ENCODE assay signal across 18 cellular contexts in the genomic region with DNA sequence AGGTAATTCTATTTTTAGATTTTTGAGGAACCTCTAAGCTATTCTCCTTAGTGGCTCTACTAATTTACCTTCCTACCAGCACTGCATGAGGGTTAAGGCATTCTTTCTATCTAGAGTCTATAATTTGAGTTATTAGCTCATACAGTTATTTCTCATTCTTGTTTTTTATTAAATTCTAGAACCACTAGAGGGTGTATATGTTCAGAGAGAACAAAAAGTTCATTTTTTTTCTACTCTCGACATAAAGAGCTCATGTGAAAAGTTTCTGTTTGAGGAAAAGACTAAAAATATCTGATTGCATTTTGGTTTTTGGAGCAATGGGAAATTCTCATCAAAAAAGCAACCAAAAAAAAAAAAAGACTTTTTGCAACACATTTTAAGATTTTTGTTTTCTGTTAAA. TPM values are rescaled to one million over a fixed set of nuclear protein-coding genes. Genes with fewer than 3 reads are reported as not detected.
A peak's percentile ranks its signal among the peaks of the same experiment; 100 is the strongest.
DNase-seq lines count a peak whose midpoint lies in the region; ATAC-seq and TF ChIP-seq lines count a peak whose summit lies in the region.
"Had no signal": no experiment of that assay in that cellular context is flagged by ENCODE, and none has a peak within 500 bp of the region (broad histone marks: within the 10 kb centered on the region; RNA-seq: fewer than 3 reads in every experiment).

No MANE protein-coding gene starts in this region.

- DNase-seq in COLO829 (ENCODE audit: low spot score) (peak; percentile 62), LNCaP clone FGC (ENCODE audit: low read depth) (no peak), choroid plexus epithelial cell (ENCODE audit: low read depth) (peak; percentile 25), myocyte (ENCODE audit: low read depth) (peak; percentile 1), SK-N-DZ (ENCODE audit: low spot score) (no peak), stomach (no peak)
- DNase-seq in activated CD4-positive, alpha-beta T cell treated with anti-CD3 and anti-CD28 coated beads for 4 hours: no peak
- DNase-seq: anterior cingulate cortex; CD4-positive, CD25-positive, alpha-beta regulatory T cell; kidney; NCI-H1436; NCI-H524 treated with DMSO at 0.1 percent for 48 hours; retina; T1000; upper lobe of right lung had no signal

- peaks cover 0 to 4% (median 0%) of the 10 kb centered on the region in 3 donors for H3K27me3 ChIP-seq in stomach

- H3K9me3 ChIP-seq in stomach: no peaks in the 10 kb centered on the region
- H3K9me3 ChIP-seq: upper lobe of right lung had no signal

- TF ChIP-seq CTCF in LNCaP clone FGC (IDR thresholded peaks at IDR 0.05; ENCODE audit: control insufficient read depth, extremely low read depth, insufficient read depth) (peak; percentile 24; the same call in 1 of the 2 replicates), choroid plexus epithelial cell (conservative IDR thresholded peaks at IDR 0.05; ENCODE audit: low read depth, low read length) (peak; percentile 32), stomach (IDR thresholded peaks at IDR 0.05) (no peak)

- no peaks in the 10 kb centered on the region for H3K4me1 ChIP-seq in stomach
- H3K4me1 ChIP-seq: upper lobe of right lung had no signal

- no peaks in the 10 kb centered on the region for H3K36me3 ChIP-seq in stomach
- H3K36me3 ChIP-seq: upper lobe of right lung had no signal

- H3K4me3 ChIP-seq in LNCaP clone FGC (ENCODE audit: low read depth, low read length) (no peak overlapping the region), choroid plexus epithelial cell (ENCODE audit: low read depth, low read length) (no peak overlapping the region), stomach (no peak overlapping the region)
- H3K4me3 ChIP-seq: upper lobe of right lung had no signal

- TF ChIP-seq EP300 in stomach (IDR thresholded peaks at IDR 0.05): no peak

- intact Hi-C loops in stomach (cut with DNase I; ENCODE audit: low total_unique reads): no loop called here

- H3K27ac ChIP-seq in stomach: no peak overlapping the region
- H3K27ac ChIP-seq: upper lobe of right lung had no signal

- TF ChIP-seq POLR2A in stomach (IDR thresholded peaks at IDR 0.05): no peak

- no peak for ATAC-seq in GM18873 (IDR thresholded peaks at IDR 0.05; ENCODE audit: low FRiP score, unreplicated experiment)
- ATAC-seq: Right ventricle myocardium inferior, upper lobe of right lung had no signal

- 8 to 20% (median 12%) methylated on average over 1 of the region's 1 CpG for WGBS in stomach, 5 donors

RNA-seq across cellular contexts. Expression of a gene that starts 57.0 kb away (rescaled TPM):
- total RNA-seq in myocyte: not detected in 2 replicates
- polyA plus RNA-seq in myocyte (2012): not detected
- not detected in 2 replicates for polyA plus RNA-seq in SK-N-DZ (2014; cell fraction: cytosol; rRNA removed)
- not detected in 2 replicates for polyA plus RNA-seq in SK-N-DZ (2014; cell fraction: nucleus; rRNA removed)
- total RNA-seq in stomach: under 1 TPM in 1 of 5 donors, not detected in 4; 0.73 TPM
- polyA plus RNA-seq in stomach: under 1 TPM; 0.12 to 0.43 (median 0.15) TPM
- total RNA-seq: CD4-positive, CD25-positive, alpha-beta regulatory T cell; Right ventricle myocardium inferior had no signal
- polyA plus RNA-seq: CD4-positive, CD25-positive, alpha-beta regulatory T cell; IgD-negative memory B cell had no signal

Comparison
In these comparisons a context has a peak if more than half of its experiments do, and no peak if none do; other contexts are left out.
1. DNase-seq: peak in COLO829 (single experiment), choroid plexus epithelial cell (single experiment) and myocyte (single experiment); none in LNCaP clone FGC (single experiment), activated CD4-positive, alpha-beta T cell treated with anti-CD3 and anti-CD28 coated beads for 4 hours (0 of 2), SK-N-DZ (single experiment) and stomach (single experiment).
2. CTCF ChIP-seq: peak in LNCaP clone FGC (single experiment) and choroid plexus epithelial cell (single experiment); none in stomach (0 of 7).